Comparison of ENCODE assay signal across 20 cellular contexts in genomic region chr1:4137621-4138390, GRCh38.
A peak's percentile ranks its signal among the peaks of the same experiment; 100 is the strongest.
DNase-seq lines count a peak whose midpoint lies in the region; ATAC-seq and TF ChIP-seq lines count a peak whose summit lies in the region.
"Had no signal": no experiment of that assay in that cellular context is flagged by ENCODE, and none has a peak within 500 bp of the region (broad histone marks: within the 10 kb centered on the region; RNA-seq: fewer than 3 reads in every experiment).

No MANE protein-coding gene starts in this region.

- no peak for TF ChIP-seq CTCF in osteoblast (IDR thresholded peaks at IDR 0.05; ENCODE audit: extremely low read depth, low read depth, low read length)

- H3K4me3 ChIP-seq in H7 (ENCODE audit: insufficient read depth, low read depth, low read length) (no peak overlapping the region), osteoblast (ENCODE audit: insufficient read depth, low read length) (no peak overlapping the region), aorta (ENCODE audit: low read length in 2 of 2) (no peak overlapping the region)
- H3K4me3 ChIP-seq: GM12878, GM23248, MG63, SJCRH30 had no signal

- H2AFZ ChIP-seq in osteoblast (ENCODE audit: low read length), result no peak overlapping the region
- H2AFZ ChIP-seq: GM23248 had no signal

- H3K4me2 ChIP-seq in osteoblast (ENCODE audit: insufficient read depth, low read length), result no peak overlapping the region

- H3K27ac ChIP-seq in osteoblast (ENCODE audit: low read depth, low read length), result no peak overlapping the region
- H3K27ac ChIP-seq in aorta (ENCODE audit: low read depth in 1 of 2, low read length in 2 of 2), result no peak overlapping the region
- H3K27ac ChIP-seq: GM23248, SJCRH30 had no signal

- DNase-seq in H7 (peak; percentile 54), islet precursor cell (peak; percentile 69), osteoblast (ENCODE audit: insufficient read length, low spot score, missing footprints) (peak; percentile 48), aorta (peak; percentile 30 to 31), NCI-H187 treated with DMSO at 0.1 percent for 48 hours (lab: John Stamatoyannopoulos, UW) (no peak), globus pallidus (ENCODE audit: low spot score) (no peak)
- DNase-seq: CD4-positive, CD25-positive, alpha-beta regulatory T cell; DMS79 treated with DMSO at 0.1 percent for 48 hours; GM23248; Karpas-422; MG63; NCI-H1417; NCI-H1694 treated with DMSO at 0.1 percent for 48 hours; NCI-H446; NCI-H526 treated with DMSO at 0.1 percent for 48 hours; OCI-M1; SJCRH30 had no signal

- H3K9me3 ChIP-seq in osteoblast (ENCODE audit: low read depth, low read length) (no peaks in the 10 kb centered on the region), aorta (ENCODE audit: control insufficient read depth, low read length) (no peaks in the 10 kb centered on the region)
- H3K9me3 ChIP-seq: MG63 had no signal

- ATAC-seq in aorta (ENCODE audit: low FRiP score) (no peak), HG02571 (IDR thresholded peaks at IDR 0.05; ENCODE audit: unreplicated experiment) (no peak)
- ATAC-seq: GM12878, HCT116 had no signal

- intact Hi-C loops in aorta (cut with DNase I), result no loop called here

- no peaks in the 10 kb centered on the region for H3K79me2 ChIP-seq in osteoblast (ENCODE audit: insufficient read depth, low read length)

- H3K27me3 ChIP-seq in H7 (ENCODE audit: control insufficient read depth, insufficient read depth, low read length), result no peaks in the 10 kb centered on the region
- no peaks in the 10 kb centered on the region for H3K27me3 ChIP-seq in osteoblast (ENCODE audit: insufficient read depth, low read length)
- H3K27me3 ChIP-seq in aorta (ENCODE audit: control insufficient read depth in 1 of 2, insufficient read depth in 2 of 2, low read length in 1 of 2), result no peaks in the 10 kb centered on the region
- H3K27me3 ChIP-seq: MG63 had no signal

- H3K4me1 ChIP-seq in osteoblast (ENCODE audit: insufficient read depth, low read length) (no peaks in the 10 kb centered on the region), aorta (ENCODE audit: control insufficient read depth in 1 of 2, insufficient read depth in 2 of 2, low read length in 2 of 2) (no peaks in the 10 kb centered on the region)
- H3K4me1 ChIP-seq: SJCRH30 had no signal

- no peaks in the 10 kb centered on the region for H4K20me1 ChIP-seq in osteoblast (ENCODE audit: insufficient read depth, low read length)

- 34 to 41% methylated on average over 12 of the region's 12 CpGs for WGBS in aorta, 2 donors

- H3K36me3 ChIP-seq in H7 (replicated peaks; ENCODE audit: control insufficient read depth, insufficient read depth, low read length), result no peaks in the 10 kb centered on the region
- H3K36me3 ChIP-seq in osteoblast (ENCODE audit: insufficient read depth, low read length), result no peaks in the 10 kb centered on the region
- H3K36me3 ChIP-seq in aorta (ENCODE audit: control insufficient read depth in 1 of 2, insufficient read depth in 2 of 2, low read length in 1 of 2), result no peaks in the 10 kb centered on the region
- H3K36me3 ChIP-seq: MG63, SJCRH30 had no signal

Comparison
In these comparisons a context has a peak if more than half of its experiments do, and no peak if none do; other contexts are left out.
1. DNase-seq: peak in H7 (single experiment), islet precursor cell (single experiment), osteoblast (single experiment) and aorta (2 of 2); none in NCI-H187 treated with DMSO at 0.1 percent for 48 hours (single experiment) and globus pallidus (single experiment).